Comparison of ENCODE assay signal across 1 cellular context in genomic region chr20:31869942-31870702, GRCh38.
TF ChIP-seq lines count a peak whose summit lies in the region.

DUSP15 (minus strand) TSS chr20:31870527; CDS start chr20:31870337, 190 bp downstream.
TTLL9 (plus strand) TSS chr20:31870634; CDS start chr20:31871127, 493 bp downstream.

TF ChIP-seq in H1, 55 proteins besides CTCF, POLR2A, EP300 and RAD21:
- TF ChIP-seq MAX (IDR thresholded peaks at IDR 0.05) (peak; percentile 25; the same call in 1 of the 2 replicates), KDM4A (IDR thresholded peaks at IDR 0.05; ENCODE audit: low read depth, low read length, severe bottlenecking) (peak; percentile 87), SP1 (IDR thresholded peaks at IDR 0.05; ENCODE audit: low read depth, low read length) (no peak), YY1 (IDR thresholded peaks at IDR 0.05; ENCODE audit: low read depth, low read length) (no peak), CREB1 (IDR thresholded peaks at IDR 0.05) (no peak), SRF (IDR thresholded peaks at IDR 0.05; ENCODE audit: low read depth, low read length) (no peak), ASH2L (IDR thresholded peaks at IDR 0.05; ENCODE audit: low read length) (peak; percentile 67), HDAC2 (IDR thresholded peaks at IDR 0.05; ENCODE audit: borderline replicate concordance in 1 of 2, low read depth in 2 of 2, low read length in 2 of 2) (peak in 1 of 2 experiments; percentile 62; a peak in 1 of 4 replicates), TAF7 (optimal IDR thresholded peaks at IDR 0.05; ENCODE audit: borderline replicate concordance, low read depth, low read length) (peak; percentile 47), BRCA1 (IDR thresholded peaks at IDR 0.05; ENCODE audit: low read depth, low read length) (no peak), JUND (IDR thresholded peaks at IDR 0.05; ENCODE audit: low read length) (0 out of 2 replicates have a peak, but pooled peaks have one; percentile 18), BCL11A (IDR thresholded peaks at IDR 0.05; ENCODE audit: low read depth in 2 of 2, low read length in 2 of 2) (no peak), SP2 (IDR thresholded peaks at IDR 0.05; ENCODE audit: low read length) (no peak), TBP (IDR thresholded peaks at IDR 0.05; ENCODE audit: low read depth, low read length) (no peak), POU5F1 (IDR thresholded peaks at IDR 0.05; ENCODE audit: low read depth, low read length) (no peak), PHF8 (conservative IDR thresholded peaks at IDR 0.05; ENCODE audit: low read depth, low read length) (peak; percentile 51; the same call in 1 of the 2 replicates), ATF2 (IDR thresholded peaks at IDR 0.05; ENCODE audit: low read length) (no peak), GTF2F1 (IDR thresholded peaks at IDR 0.05; ENCODE audit: borderline replicate concordance, low read depth, low read length) (no peak), CHD1 (IDR thresholded peaks at IDR 0.05; ENCODE audit: low read depth, low read length) (peak; percentile 48; the same call in 1 of the 2 replicates), TCF12 (IDR thresholded peaks at IDR 0.05; ENCODE audit: low read depth, low read length) (no peak), TAF1 (IDR thresholded peaks at IDR 0.05; ENCODE audit: low read depth, low read length) (peak; percentile 70; the same call in 1 of the 2 replicates), CTBP2 (IDR thresholded peaks at IDR 0.05; ENCODE audit: borderline replicate concordance, insufficient read depth, insufficient read length, low read length) (no peak), POLR2AphosphoS5 (IDR thresholded peaks at IDR 0.05; ENCODE audit: low read depth, low read length) (peak; percentile 31; the same call in 1 of the 2 replicates), SAP30 (IDR thresholded peaks at IDR 0.05; ENCODE audit: insufficient read depth, insufficient replicate concordance, low read length) (no peak), JUN (IDR thresholded peaks at IDR 0.05; ENCODE audit: low read depth, low read length) (no peak), NRF1 (IDR thresholded peaks at IDR 0.05; ENCODE audit: low read depth, low read length) (no peak), SUZ12 (IDR thresholded peaks at IDR 0.05; ENCODE audit: low read length) (peak; percentile 73), HDAC6 (IDR thresholded peaks at IDR 0.05; ENCODE audit: low read depth, low read length) (no peak), KDM1A (IDR thresholded peaks at IDR 0.05; ENCODE audit: borderline replicate concordance, low read length) (no peak), TEAD4 (IDR thresholded peaks at IDR 0.05; ENCODE audit: low read depth, low read length) (no peak), EZH2 (IDR thresholded peaks at IDR 0.05; ENCODE audit: low read depth, low read length, severe bottlenecking) (peak; percentile 52), SIN3A (conservative IDR thresholded peaks at IDR 0.05 in 1 of 2, IDR thresholded peaks at IDR 0.05 in 1 of 2; ENCODE audit: low read depth in 1 of 2, low read length in 2 of 2) (peak in 1 of 2 experiments; percentile 62; a peak in 2 of 4 replicates), FOSL1 (IDR thresholded peaks at IDR 0.05; ENCODE audit: insufficient read depth, low read depth, low read length) (no peak), CHD7 (IDR thresholded peaks at IDR 0.05; ENCODE audit: insufficient replicate concordance, low read length) (no peak)
- TF ChIP-seq, protein P1, sequence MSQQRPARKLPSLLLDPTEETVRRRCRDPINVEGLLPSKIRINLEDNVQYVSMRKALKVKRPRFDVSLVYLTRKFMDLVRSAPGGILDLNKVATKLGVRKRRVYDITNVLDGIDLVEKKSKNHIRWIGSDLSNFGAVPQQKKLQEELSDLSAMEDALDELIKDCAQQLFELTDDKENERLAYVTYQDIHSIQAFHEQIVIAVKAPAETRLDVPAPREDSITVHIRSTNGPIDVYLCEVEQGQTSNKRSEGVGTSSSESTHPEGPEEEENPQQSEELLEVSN (IDR thresholded peaks at IDR 0.05): no peak
- TF ChIP-seq, protein P2, sequence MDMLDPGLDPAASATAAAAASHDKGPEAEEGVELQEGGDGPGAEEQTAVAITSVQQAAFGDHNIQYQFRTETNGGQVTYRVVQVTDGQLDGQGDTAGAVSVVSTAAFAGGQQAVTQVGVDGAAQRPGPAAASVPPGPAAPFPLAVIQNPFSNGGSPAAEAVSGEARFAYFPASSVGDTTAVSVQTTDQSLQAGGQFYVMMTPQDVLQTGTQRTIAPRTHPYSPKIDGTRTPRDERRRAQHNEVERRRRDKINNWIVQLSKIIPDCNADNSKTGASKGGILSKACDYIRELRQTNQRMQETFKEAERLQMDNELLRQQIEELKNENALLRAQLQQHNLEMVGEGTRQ (IDR thresholded peaks at IDR 0.05; ENCODE audit: low read length): 0 out of 2 replicates have a peak, but pooled peaks have one; percentile 18
